Comparison of ENCODE assay signal across 20 cellular contexts in genomic region chr17:45070001-45070400, GRCh38.
"Had no signal": no experiment of that assay in that cellular context is flagged by ENCODE, and none has a peak within 500 bp of the region (broad histone marks: within the 10 kb centered on the region; RNA-seq: fewer than 3 reads in every experiment).

No MANE protein-coding gene starts in this region.

- H3K27ac ChIP-seq: cardiac muscle cell, foreskin keratinocyte, tibial artery, upper lobe of right lung had no signal

- H3K27me3 ChIP-seq: cardiac muscle cell, foreskin keratinocyte, spleen, tibial artery, upper lobe of right lung had no signal

- H3K27ac Mint-ChIP-seq: dendritic cell treated with granulocyte-macrophage colony-stimulating factor and Interleukin-4, amounts not matched to agents 40 ng/mL and 50 ng/mL, for 4 days; stimulated activated memory B cell treated with anti-CD40 and anti-IgM and Interleukin-4, amounts not matched to agents 10 μg/mL and 1 μg/mL and 100 μg/mL, for 72 hours; stimulated activated naive CD8-positive, alpha-beta T cell treated with anti-CD3 and anti-CD28 coated beads, Interleukin-15, Interleukin-2, amounts not matched to agents 100 ng/mL and 50 ng/mL, for 24 hours had no signal

- H3K9me3 ChIP-seq: mucosa of descending colon, spleen, tibial artery, upper lobe of right lung had no signal

- DNase-seq: cerebellar nuclear complex; erythroblast; foreskin keratinocyte; head of caudate nucleus; hypothalamus; islet precursor cell; mammary epithelial cell; mucosa of descending colon; naive thymus-derived CD8-positive, alpha-beta T cell; spleen; stimulated activated CD4-positive, alpha-beta T cell treated with anti-CD3 and anti-CD28 coated beads, Interleukin-15, amount 100 ng/mL, for 24 hours; stimulated activated CD4-positive, alpha-beta T cell treated with anti-CD3 and anti-CD28 coated beads, Interleukin-1b, Interleukin-23, amount 100 ng/mL, for 48 hours; stimulated activated CD4-positive, alpha-beta T cell treated with anti-CD3 and anti-CD28 coated beads, Interleukin-4, amount 100 ng/mL, for 24 hours; upper lobe of right lung had no signal

- ATAC-seq: mucosa of descending colon; naive thymus-derived CD8-positive, alpha-beta T cell; sciatic nerve; stimulated activated memory B cell treated with anti-CD40 and anti-IgM and Interleukin-4, amounts not matched to agents 10 μg/mL and 1 μg/mL and 100 μg/mL, for 72 hours; upper lobe of right lung had no signal

- H3K27me3 Mint-ChIP-seq: dendritic cell treated with granulocyte-macrophage colony-stimulating factor and Interleukin-4, amounts not matched to agents 40 ng/mL and 50 ng/mL, for 4 days; naive thymus-derived CD8-positive, alpha-beta T cell; stimulated activated memory B cell treated with anti-CD40 and anti-IgM and Interleukin-4, amounts not matched to agents 10 μg/mL and 1 μg/mL and 100 μg/mL, for 72 hours; stimulated activated naive CD8-positive, alpha-beta T cell treated with anti-CD3 and anti-CD28 coated beads, Interleukin-15, Interleukin-2, amounts not matched to agents 100 ng/mL and 50 ng/mL, for 24 hours had no signal

- H3K4me3 ChIP-seq: cardiac muscle cell, mucosa of descending colon, spleen, tibial artery, upper lobe of right lung had no signal

- H3K4me3 Mint-ChIP-seq: dendritic cell treated with granulocyte-macrophage colony-stimulating factor and Interleukin-4, amounts not matched to agents 40 ng/mL and 50 ng/mL, for 4 days; naive thymus-derived CD8-positive, alpha-beta T cell; stimulated activated memory B cell treated with anti-CD40 and anti-IgM and Interleukin-4, amounts not matched to agents 10 μg/mL and 1 μg/mL and 100 μg/mL, for 72 hours; stimulated activated naive CD8-positive, alpha-beta T cell treated with anti-CD3 and anti-CD28 coated beads, Interleukin-15, Interleukin-2, amounts not matched to agents 100 ng/mL and 50 ng/mL, for 24 hours had no signal
